1 cellular context compared by ENCODE assay signal in genomic region chrX:12814434-12814833, GRCh38.
TF ChIP-seq lines count a peak whose summit lies in the region.

No MANE protein-coding gene starts in this region.

TF ChIP-seq in H1, 55 proteins besides CTCF, POLR2A, EP300 and RAD21 (continued from another document):
- TF ChIP-seq SUZ12 (IDR thresholded peaks at IDR 0.05; ENCODE audit: low read length) (no peak), BCL11A (IDR thresholded peaks at IDR 0.05; ENCODE audit: low read depth in 2 of 2, low read length in 2 of 2) (no peak), BACH1 (IDR thresholded peaks at IDR 0.05; ENCODE audit: low read length) (no peak), ZNF274 (IDR thresholded peaks at IDR 0.05; ENCODE audit: borderline replicate concordance, extremely low read depth, low read length) (no peak), CHD2 (IDR thresholded peaks at IDR 0.05; ENCODE audit: low read length) (no peak), POU5F1 (IDR thresholded peaks at IDR 0.05; ENCODE audit: low read depth, low read length) (no peak), CBX8 (IDR thresholded peaks at IDR 0.05; ENCODE audit: borderline replicate concordance, low read depth, low read length) (no peak), HDAC6 (IDR thresholded peaks at IDR 0.05; ENCODE audit: low read depth, low read length) (no peak)
